1 cellular context compared by ENCODE assay signal in genomic region chr12:2049604-2050540, GRCh38.
A peak's percentile ranks its signal among the peaks of the same experiment; 100 is the strongest.
TF ChIP-seq lines count a peak whose summit lies in the region.

No MANE protein-coding gene starts in this region.

TF ChIP-seq in K562, 482 proteins besides CTCF, POLR2A, EP300 and RAD21:
- TF ChIP-seq, protein P1, sequence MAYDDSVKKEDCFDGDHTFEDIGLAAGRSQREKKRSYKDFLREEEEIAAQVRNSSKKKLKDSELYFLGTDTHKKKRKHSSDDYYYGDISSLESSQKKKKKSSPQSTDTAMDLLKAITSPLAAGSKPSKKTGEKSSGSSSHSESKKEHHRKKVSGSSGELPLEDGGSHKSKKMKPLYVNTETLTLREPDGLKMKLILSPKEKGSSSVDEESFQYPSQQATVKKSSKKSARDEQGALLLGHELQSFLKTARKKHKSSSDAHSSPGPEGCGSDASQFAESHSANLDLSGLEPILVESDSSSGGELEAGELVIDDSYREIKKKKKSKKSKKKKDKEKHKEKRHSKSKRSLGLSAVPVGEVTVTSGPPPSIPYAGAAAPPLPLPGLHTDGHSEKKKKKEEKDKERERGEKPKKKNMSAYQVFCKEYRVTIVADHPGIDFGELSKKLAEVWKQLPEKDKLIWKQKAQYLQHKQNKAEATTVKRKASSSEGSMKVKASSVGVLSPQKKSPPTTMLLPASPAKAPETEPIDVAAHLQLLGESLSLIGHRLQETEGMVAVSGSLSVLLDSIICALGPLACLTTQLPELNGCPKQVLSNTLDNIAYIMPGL (CRISPR knock-in tag; IDR thresholded peaks at IDR 0.05): no peak
- TF ChIP-seq RBM25 (IDR thresholded peaks at IDR 0.05; ENCODE audit: low read depth, low read length, severe bottlenecking): peak; percentile 56
